Comparison of ENCODE assay signal across 15 cellular contexts in the genomic region with DNA sequence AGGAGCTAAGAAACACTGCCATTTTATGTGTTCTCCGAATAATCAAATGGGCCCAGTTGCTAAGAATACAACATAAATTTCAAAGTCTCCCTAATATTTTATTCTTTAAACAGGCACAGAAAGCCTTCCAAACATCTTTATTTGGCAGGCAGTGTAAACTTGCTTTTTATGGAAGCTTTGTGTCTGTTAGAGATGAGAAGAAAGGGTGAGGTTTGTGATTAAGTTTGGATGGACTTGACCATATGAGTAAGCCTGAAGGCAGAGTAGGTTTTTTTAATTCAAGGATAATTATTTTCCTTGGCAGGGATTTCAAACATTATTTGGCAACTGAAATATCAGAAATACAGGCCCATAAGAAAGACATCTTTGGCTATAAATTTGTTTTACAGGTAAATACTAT.
DNase-seq lines count a peak whose midpoint lies in the region; ATAC-seq and TF ChIP-seq lines count a peak whose summit lies in the region.
"Had no signal": no experiment of that assay in that cellular context is flagged by ENCODE, and none has a peak within 500 bp of the region (broad histone marks: within the 10 kb centered on the region; RNA-seq: fewer than 3 reads in every experiment).

No MANE protein-coding gene starts in this region.

- ATAC-seq in activated T-cell treated with anti-CD3 and anti-CD28 coated beads, Interleukin-2, amount 50 U/mL, for 72 hours (replicated peaks in 1 of 2), result no peak
- no peak for ATAC-seq in stimulated activated naive B cell treated with anti-CD40 and anti-IgM and Interleukin-4, amounts not matched to agents 10 μg/mL and 1 μg/mL and 100 μg/mL, for 72 hours (replicated peaks)
- ATAC-seq: GM12878 had no signal

- H3K9me3 ChIP-seq in OCI-LY7 (ENCODE audit: low read length), result no peaks in the 10 kb centered on the region
- H3K9me3 ChIP-seq in osteoblast (ENCODE audit: low read depth, low read length), result no peaks in the 10 kb centered on the region
- H3K9me3 ChIP-seq: uterus had no signal

- POLR2A ChIA-PET in OCI-LY7 (lab: Charles Lee), result interaction anchor here (0.9 kb wide), 1 partner anchor 42 kb away, joined by 3 read pairs; no protein-coding TSS in a partner anchor

- H3K27ac Mint-ChIP-seq in activated T-cell treated with anti-CD3 and anti-CD28 coated beads, Interleukin-2, amount 50 U/mL, for 72 hours, result peak overlapping the region; percentile 95
- H3K27ac Mint-ChIP-seq in stimulated activated naive B cell treated with anti-CD40 and anti-IgM and Interleukin-4, amounts not matched to agents 10 μg/mL and 1 μg/mL and 100 μg/mL, for 72 hours, result no peak overlapping the region

- peak overlapping the region; percentile 64 for H3K4me2 ChIP-seq in OCI-LY7 (ENCODE audit: low read length)
- H3K4me2 ChIP-seq in osteoblast (ENCODE audit: insufficient read depth, low read length), result peak overlapping the region; percentile 19

- no TSS peak for BruUV-seq in OCI-LY7 (replicated peaks; lab: Mats Ljungman, UMichigan)

- H3K79me2 ChIP-seq in OCI-LY7 (ENCODE audit: insufficient read depth, low read depth, low read length), result no peaks in the 10 kb centered on the region
- H3K79me2 ChIP-seq in osteoblast (ENCODE audit: insufficient read depth, low read length), result no peaks in the 10 kb centered on the region

- H3K27ac ChIP-seq in OCI-LY7 (ENCODE audit: low read depth, low read length, poor library complexity, severe bottlenecking) (peak overlapping the region; percentile 79), osteoblast (ENCODE audit: low read depth, low read length) (no peak overlapping the region)

- H3K4me3 ChIP-seq in OCI-LY7 (ENCODE audit: low read depth, low read length, poor library complexity, severe bottlenecking), result peak overlapping the region; percentile 35
- no peak overlapping the region for H3K4me3 ChIP-seq in astrocyte of the spinal cord (ENCODE audit: low read depth, low read length)
- no peak overlapping the region for H3K4me3 ChIP-seq in osteoblast (ENCODE audit: insufficient read depth, low read length)
- H3K4me3 ChIP-seq: GM12878, uterus had no signal

- H3K9me3 Mint-ChIP-seq in activated T-cell treated with anti-CD3 and anti-CD28 coated beads, Interleukin-2, amount 50 U/mL, for 72 hours, result no peaks in the 10 kb centered on the region
- no peaks in the 10 kb centered on the region for H3K9me3 Mint-ChIP-seq in stimulated activated naive B cell treated with anti-CD40 and anti-IgM and Interleukin-4, amounts not matched to agents 10 μg/mL and 1 μg/mL and 100 μg/mL, for 72 hours
- H3K9me3 Mint-ChIP-seq: neural crest cell had no signal

- no peaks in the 10 kb centered on the region for H3K27me3 ChIP-seq in osteoblast (ENCODE audit: insufficient read depth, low read length)
- H3K27me3 ChIP-seq: uterus had no signal

- H3K4me1 ChIP-seq in OCI-LY7 (ENCODE audit: insufficient read depth, low read length, poor library complexity, severe bottlenecking) (peaks cover 39% of the 10 kb centered on the region), osteoblast (ENCODE audit: insufficient read depth, low read length) (peaks cover 15% of the 10 kb centered on the region)
- H3K4me1 ChIP-seq: uterus had no signal

- H3K9me2 ChIP-seq in OCI-LY7 (ENCODE audit: insufficient read depth, low read length), result no peaks in the 10 kb centered on the region

- peak overlapping the region; percentile 74; the same call in 1 of the 2 replicates for H2AFZ ChIP-seq in OCI-LY7 (ENCODE audit: low read length)
- no peak overlapping the region for H2AFZ ChIP-seq in osteoblast (ENCODE audit: low read length)

- no peak overlapping the region for H3K4me3 Mint-ChIP-seq in activated T-cell treated with anti-CD3 and anti-CD28 coated beads, Interleukin-2, amount 50 U/mL, for 72 hours
- no peak overlapping the region for H3K4me3 Mint-ChIP-seq in stimulated activated naive B cell treated with anti-CD40 and anti-IgM and Interleukin-4, amounts not matched to agents 10 μg/mL and 1 μg/mL and 100 μg/mL, for 72 hours
- H3K4me3 Mint-ChIP-seq: neural crest cell had no signal

- no peak for TF ChIP-seq CTCF in OCI-LY7 (conservative IDR thresholded peaks at IDR 0.05; ENCODE audit: low read length)
- no peak for TF ChIP-seq CTCF in astrocyte of the spinal cord (IDR thresholded peaks at IDR 0.05; ENCODE audit: low read depth, low read length)
- TF ChIP-seq CTCF in osteoblast (IDR thresholded peaks at IDR 0.05; ENCODE audit: extremely low read depth, low read depth, low read length), result no peak

- H3K4me1 Mint-ChIP-seq in activated T-cell treated with anti-CD3 and anti-CD28 coated beads, Interleukin-2, amount 50 U/mL, for 72 hours (ENCODE audit: low read depth), result peaks cover 39% of the 10 kb centered on the region
- peaks cover 7 to 16% of the 10 kb centered on the region in 2 donors for H3K4me1 Mint-ChIP-seq in stimulated activated naive B cell treated with anti-CD40 and anti-IgM and Interleukin-4, amounts not matched to agents 10 μg/mL and 1 μg/mL and 100 μg/mL, for 72 hours
- H3K4me1 Mint-ChIP-seq: neural crest cell had no signal

- H3K27me3 Mint-ChIP-seq in activated T-cell treated with anti-CD3 and anti-CD28 coated beads, Interleukin-2, amount 50 U/mL, for 72 hours (ENCODE audit: low read depth), result no peaks in the 10 kb centered on the region
- no peaks in the 10 kb centered on the region for H3K27me3 Mint-ChIP-seq in stimulated activated naive B cell treated with anti-CD40 and anti-IgM and Interleukin-4, amounts not matched to agents 10 μg/mL and 1 μg/mL and 100 μg/mL, for 72 hours

- no peak for DNase-seq in activated T-cell treated with anti-CD3 and anti-CD28 coated beads, Interleukin-2, amount 50 U/mL, for 72 hours
- no peak for DNase-seq in activated T-cell treated with anti-CD3 and anti-CD28 coated beads, Interleukin-2, amount 50 U/mL, for 48 hours
- DNase-seq in OCI-LY7 (ENCODE audit: low spot score) (no peak), astrocyte of the spinal cord (ENCODE audit: low read depth, low spot score) (peak; percentile 37), osteoblast (ENCODE audit: insufficient read length, low spot score, missing footprints) (peak; percentile 34), hippocampal formation (lab: John Stamatoyannopoulos, UW) (no peak), NCI-H82 (lab: John Stamatoyannopoulos, UW) (no peak)
- DNase-seq in stimulated activated naive B cell treated with anti-CD40 and anti-IgM and Interleukin-4, amounts not matched to agents 10 μg/mL and 1 μg/mL and 100 μg/mL, for 72 hours, result no peak
- DNase-seq: activated CD4-positive, CD25-positive, alpha-beta regulatory T cell treated with anti-CD3 and anti-CD28 coated beads, Interleukin-2, amount 50 U/mL, for 72 hours; activated T-cell treated with anti-CD3 and anti-CD28 coated beads, Interleukin-2, amount 50 U/mL, for 1 hour; amygdala; NK-92 treated with Interleukin-12 subunit alpha and Interleukin-12 subunit beta, amount 100 ng/mL, for 24 hours; uterus had no signal

- intact Hi-C loops in OCI-LY7 (cut with micrococcal nuclease; ENCODE audit: unreplicated experiment), result no loop called here

- CTCF ChIA-PET in OCI-LY7 (lab: Charles Lee; ENCODE audit: unreplicated experiment), result no interaction called here

- H3K36me3 ChIP-seq in OCI-LY7 (ENCODE audit: insufficient read depth, low read length) (peaks cover 52% of the 10 kb centered on the region), osteoblast (ENCODE audit: insufficient read depth, low read length) (peaks cover 44% of the 10 kb centered on the region)
- H3K36me3 ChIP-seq: uterus had no signal

- no peaks in the 10 kb centered on the region for H4K20me1 ChIP-seq in OCI-LY7 (ENCODE audit: insufficient read depth, low read length)
- H4K20me1 ChIP-seq in osteoblast (ENCODE audit: insufficient read depth, low read length), result no peaks in the 10 kb centered on the region

- peaks cover 16 to 41% of the 10 kb centered on the region in 2 donors for H3K36me3 Mint-ChIP-seq in activated T-cell treated with anti-CD3 and anti-CD28 coated beads, Interleukin-2, amount 50 U/mL, for 72 hours (ENCODE audit: insufficient read depth in 2 of 2)
- H3K36me3 Mint-ChIP-seq in stimulated activated naive B cell treated with anti-CD40 and anti-IgM and Interleukin-4, amounts not matched to agents 10 μg/mL and 1 μg/mL and 100 μg/mL, for 72 hours, result peaks cover 19 to 42% of the 10 kb centered on the region in 2 donors

- in situ Hi-C loops in astrocyte of the spinal cord (cut with HindIII; ENCODE audit: low sequenced_read_pairs), result no loop called here

Comparison
In these comparisons a context has a peak if more than half of its experiments do, and no peak if none do; other contexts are left out.
1. DNase-seq: peak in astrocyte of the spinal cord (single experiment) and osteoblast (single experiment); none in activated T-cell treated with anti-CD3 and anti-CD28 coated beads, Interleukin-2, amount 50 U/mL, for 72 hours (0 of 2), activated T-cell treated with anti-CD3 and anti-CD28 coated beads, Interleukin-2, amount 50 U/mL, for 48 hours (0 of 2), OCI-LY7 (single experiment), hippocampal formation (0 of 2), NCI-H82 (single experiment) and stimulated activated naive B cell treated with anti-CD40 and anti-IgM and Interleukin-4, amounts not matched to agents 10 μg/mL and 1 μg/mL and 100 μg/mL, for 72 hours (single experiment).